In genomic region chr3:194029846-194030245, GRCh38 we compare ENCODE assay signal across 17 cellular contexts.
DNase-seq lines count a peak whose midpoint lies in the region; ATAC-seq and TF ChIP-seq lines count a peak whose summit lies in the region.
"Had no signal": no experiment of that assay in that cellular context is flagged by ENCODE, and none has a peak within 500 bp of the region (broad histone marks: within the 10 kb centered on the region; RNA-seq: fewer than 3 reads in every experiment).

No MANE protein-coding gene starts in this region.

- H3K4me1 Mint-ChIP-seq in endothelial cell (ENCODE audit: unreplicated experiment): peaks cover 26% of the 10 kb centered on the region
- H3K4me1 Mint-ChIP-seq: CD8-positive, alpha-beta memory T cell had no signal

- in situ Hi-C loops in transverse colon (cut with MboI; ENCODE audit: low pct_ligation_motif_present in 1 of 4, low pct_unique_long_range_greater_than_20kb in 1 of 4, low sequenced_read_pairs in 3 of 4): no loop called here

- peak; percentile 54 for ATAC-seq in left colon
- no peak for ATAC-seq in left ventricle myocardium superior
- ATAC-seq: SK-N-SH treated with all-trans-retinoic acid at 6 μM for 48 hours had no signal

- no peaks in the 10 kb centered on the region for H3K9me3 Mint-ChIP-seq in endothelial cell (ENCODE audit: unreplicated experiment)
- H3K9me3 Mint-ChIP-seq: CD8-positive, alpha-beta memory T cell; HFFc6 had no signal

- H3K36me3 ChIP-seq in Peyer's patch (no peaks in the 10 kb centered on the region), transverse colon (no peaks in the 10 kb centered on the region)
- H3K36me3 ChIP-seq: BLaER1 treated with 17β-estradiol and CSF1 and Interleukin-3, amounts not matched to agents 10 nM and 100 nM had no signal

- H3K4me3 ChIP-seq in Peyer's patch: no peak overlapping the region
- no peak overlapping the region for H3K4me3 ChIP-seq in transverse colon
- H3K4me3 ChIP-seq: BLaER1 treated with 17β-estradiol and CSF1 and Interleukin-3, amounts not matched to agents 10 nM and 100 nM had no signal

- peaks cover 8% of the 10 kb centered on the region for H3K27me3 Mint-ChIP-seq in endothelial cell (ENCODE audit: unreplicated experiment)

- H3K4me3 Mint-ChIP-seq in endothelial cell (ENCODE audit: unreplicated experiment): no peak overlapping the region
- H3K4me3 Mint-ChIP-seq: CD8-positive, alpha-beta memory T cell; HFFc6 had no signal

- TF ChIP-seq POLR2A in Peyer's patch (IDR thresholded peaks at IDR 0.05) (peak in 1 of 2 donors; percentile 27), transverse colon (IDR thresholded peaks at IDR 0.05) (no peak)

- no peak for TF ChIP-seq CTCF in Peyer's patch (IDR thresholded peaks at IDR 0.05)
- no peak for TF ChIP-seq CTCF in endothelial cell (IDR thresholded peaks at IDR 0.05; ENCODE audit: unreplicated experiment)
- TF ChIP-seq CTCF in transverse colon (IDR thresholded peaks at IDR 0.05): no peak

- H3K9me3 ChIP-seq in Peyer's patch (no peaks in the 10 kb centered on the region), transverse colon (no peaks in the 10 kb centered on the region)

- no peak for TF ChIP-seq EP300 in transverse colon (IDR thresholded peaks at IDR 0.05; ENCODE audit: low read depth)

- intact Hi-C loops in left colon (cut with DNase I, micrococcal nuclease): no loop called here
- intact Hi-C loops in transverse colon (cut with DNase I; ENCODE audit: low total_unique reads): loop anchor here (5.0 kb wide), 1 partner anchor 1538 kb away; no protein-coding TSS in a partner anchor
- intact Hi-C loops in left ventricle myocardium superior (cut with micrococcal nuclease): no loop called here

- H3K27ac ChIP-seq in Peyer's patch: peak overlapping the region in 3 of 4 donors; percentile 27 to 78 (median 61)
- peak overlapping the region in 1 of 4 donors; percentile 20 for H3K27ac ChIP-seq in transverse colon
- H3K27ac ChIP-seq: BLaER1 treated with 17β-estradiol and CSF1 and Interleukin-3, amounts not matched to agents 10 nM and 100 nM had no signal

- peak in 2 of 3 donors; percentile 63 to 77 for DNase-seq in Peyer's patch
- no peak for DNase-seq in endothelial cell (ENCODE audit: low spot score)
- DNase-seq in left colon: no peak
- peak; percentile 51 for DNase-seq in transverse colon
- DNase-seq in NCI-H345 (lab: John Stamatoyannopoulos, UW): no peak
- DNase-seq in left ventricle myocardium superior: no peak
- DNase-seq in medulla oblongata (ENCODE audit: extremely low spot score): no peak
- DNase-seq: CD8-positive, alpha-beta memory T cell; H7; HFFc6; NCI-H1048; NCI-H1436 treated with DMSO at 0.1 percent for 48 hours; NCI-H2171; NK-92 treated with Interleukin-12 subunit alpha and Interleukin-12 subunit beta, amount 100 ng/mL, for 24 hours; SIG-M5 had no signal

- peaks cover 3% of the 10 kb centered on the region for H3K36me3 Mint-ChIP-seq in endothelial cell (ENCODE audit: low read depth, unreplicated experiment)
- H3K36me3 Mint-ChIP-seq: CD8-positive, alpha-beta memory T cell had no signal

- peak overlapping the region; percentile 15 for H3K27ac Mint-ChIP-seq in endothelial cell (ENCODE audit: unreplicated experiment)
- H3K27ac Mint-ChIP-seq: CD8-positive, alpha-beta memory T cell; HFFc6 had no signal

- H3K4me1 ChIP-seq in Peyer's patch (peaks cover 0 to 35% (median 1%) of the 10 kb centered on the region in 4 donors), transverse colon (peaks cover 0 to 41% (median 19%) of the 10 kb centered on the region in 4 donors)

- H3K27me3 ChIP-seq in Peyer's patch: no peaks in the 10 kb centered on the region
- no peaks in the 10 kb centered on the region for H3K27me3 ChIP-seq in transverse colon
- H3K27me3 ChIP-seq: BLaER1 treated with 17β-estradiol and CSF1 and Interleukin-3, amounts not matched to agents 10 nM and 100 nM had no signal

Comparison
In these comparisons a context has a peak if more than half of its experiments do, and no peak if none do; other contexts are left out.
1. DNase-seq: peak in Peyer's patch (2 of 3) and transverse colon (single experiment); none in endothelial cell (single experiment), left colon (0 of 2), NCI-H345 (single experiment), left ventricle myocardium superior (single experiment) and medulla oblongata (single experiment).